Comparison of ENCODE assay signal across 18 cellular contexts in the genomic region with DNA sequence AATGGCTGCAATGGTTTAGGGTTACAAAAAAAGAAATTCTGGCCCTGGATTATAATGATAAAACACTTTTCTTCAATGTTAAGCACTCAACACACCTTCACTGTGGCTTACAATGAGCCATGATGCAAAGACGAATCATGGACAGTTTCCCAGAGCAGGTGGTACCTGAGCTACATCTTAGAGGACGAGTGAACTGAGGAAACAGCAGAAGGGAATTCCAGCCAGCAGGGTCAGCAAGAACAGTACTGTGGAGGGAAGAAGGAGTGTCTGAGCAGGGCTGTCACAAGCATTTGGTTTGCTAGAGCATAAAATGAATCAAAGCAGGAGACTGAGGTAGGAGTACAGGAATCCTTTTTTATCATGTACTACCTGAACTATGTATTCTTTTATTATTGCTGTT.
"Had no signal": no experiment of that assay in that cellular context is flagged by ENCODE, and none has a peak within 500 bp of the region (broad histone marks: within the 10 kb centered on the region; RNA-seq: fewer than 3 reads in every experiment).

No MANE protein-coding gene starts in this region.

- H3K4me2 ChIP-seq: hepatocyte had no signal

- H3K36me3 ChIP-seq: esophagus squamous epithelium, neutrophil, tibial nerve, upper lobe of right lung, vagina had no signal

- H3K79me2 ChIP-seq: hepatocyte had no signal

- ATAC-seq: effector memory CD8-positive, alpha-beta T cell; naive thymus-derived CD4-positive, alpha-beta T cell; sciatic nerve; stimulated activated naive B cell treated with anti-CD40 and anti-IgM and Interleukin-4, amounts not matched to agents 10 μg/mL and 1 μg/mL and 100 μg/mL, for 72 hours; stimulated activated naive CD8-positive, alpha-beta T cell treated with anti-CD3 and anti-CD28 coated beads, Interleukin-15, amount 100 ng/mL, for 72 hours; upper lobe of right lung had no signal

- H3K9me3 ChIP-seq: esophagus squamous epithelium, neutrophil, testis, upper lobe of right lung, vagina had no signal

- H3K4me3 Mint-ChIP-seq: dendritic cell treated with granulocyte-macrophage colony-stimulating factor and Interleukin-4, amounts not matched to agents 40 ng/mL and 50 ng/mL, for 4 days; effector memory CD8-positive, alpha-beta T cell; naive thymus-derived CD4-positive, alpha-beta T cell; stimulated activated naive B cell treated with anti-CD40 and anti-IgM and Interleukin-4, amounts not matched to agents 10 μg/mL and 1 μg/mL and 100 μg/mL, for 72 hours; stimulated activated naive CD8-positive, alpha-beta T cell treated with anti-CD3 and anti-CD28 coated beads, Interleukin-15, amount 100 ng/mL, for 72 hours had no signal

- H3K27me3 ChIP-seq: esophagus squamous epithelium, hepatocyte, neutrophil, testis, tibial nerve, upper lobe of right lung, vagina had no signal

- H3K27me3 Mint-ChIP-seq: dendritic cell treated with granulocyte-macrophage colony-stimulating factor and Interleukin-4, amounts not matched to agents 40 ng/mL and 50 ng/mL, for 4 days; stimulated activated naive B cell treated with anti-CD40 and anti-IgM and Interleukin-4, amounts not matched to agents 10 μg/mL and 1 μg/mL and 100 μg/mL, for 72 hours; stimulated activated naive CD8-positive, alpha-beta T cell treated with anti-CD3 and anti-CD28 coated beads, Interleukin-15, amount 100 ng/mL, for 72 hours had no signal

- H3K4me1 ChIP-seq: esophagus squamous epithelium, tibial nerve, upper lobe of right lung, vagina had no signal

- H3K4me3 ChIP-seq: esophagus squamous epithelium, hepatocyte, testis, tibial nerve, upper lobe of right lung, vagina had no signal

- H3K9me3 Mint-ChIP-seq: dendritic cell treated with granulocyte-macrophage colony-stimulating factor and Interleukin-4, amounts not matched to agents 40 ng/mL and 50 ng/mL, for 4 days; stimulated activated naive CD8-positive, alpha-beta T cell treated with anti-CD3 and anti-CD28 coated beads, Interleukin-15, amount 100 ng/mL, for 72 hours had no signal

- H3K27ac Mint-ChIP-seq: dendritic cell treated with granulocyte-macrophage colony-stimulating factor and Interleukin-4, amounts not matched to agents 40 ng/mL and 50 ng/mL, for 4 days; effector memory CD8-positive, alpha-beta T cell; naive thymus-derived CD4-positive, alpha-beta T cell; stimulated activated naive B cell treated with anti-CD40 and anti-IgM and Interleukin-4, amounts not matched to agents 10 μg/mL and 1 μg/mL and 100 μg/mL, for 72 hours; stimulated activated naive CD8-positive, alpha-beta T cell treated with anti-CD3 and anti-CD28 coated beads, Interleukin-15, amount 100 ng/mL, for 72 hours had no signal

- H3K27ac ChIP-seq: esophagus squamous epithelium, hepatocyte, neutrophil, testis, tibial nerve, upper lobe of right lung, vagina had no signal

- H3K36me3 Mint-ChIP-seq: naive thymus-derived CD4-positive, alpha-beta T cell; stimulated activated naive B cell treated with anti-CD40 and anti-IgM and Interleukin-4, amounts not matched to agents 10 μg/mL and 1 μg/mL and 100 μg/mL, for 72 hours had no signal

- H3K4me1 Mint-ChIP-seq: naive thymus-derived CD4-positive, alpha-beta T cell; stimulated activated naive B cell treated with anti-CD40 and anti-IgM and Interleukin-4, amounts not matched to agents 10 μg/mL and 1 μg/mL and 100 μg/mL, for 72 hours; stimulated activated naive CD8-positive, alpha-beta T cell treated with anti-CD3 and anti-CD28 coated beads, Interleukin-15, amount 100 ng/mL, for 72 hours had no signal

- H2AFZ ChIP-seq: hepatocyte had no signal

- DNase-seq: effector memory CD8-positive, alpha-beta T cell; esophagus squamous epithelium; head of caudate nucleus; mammary epithelial cell; naive thymus-derived CD4-positive, alpha-beta T cell; posterior cingulate gyrus; stimulated activated CD4-positive, alpha-beta T cell treated with anti-CD3 and anti-CD28 coated beads, Interleukin-2, amount 100 ng/mL, for 24 hours; stimulated activated CD4-positive, alpha-beta T cell treated with anti-CD3 and anti-CD28 coated beads, Interleukin-4, amount 100 ng/mL, for 4 hours; stimulated activated naive B cell treated with anti-CD40 and anti-IgM and Interleukin-4, amounts not matched to agents 10 μg/mL and 1 μg/mL and 100 μg/mL, for 72 hours; stimulated activated naive CD8-positive, alpha-beta T cell treated with anti-CD3 and anti-CD28 coated beads, Interleukin-15, amount 100 ng/mL, for 72 hours; testis; upper lobe of right lung had no signal
